8 cellular contexts compared by ENCODE assay signal in the genomic region with DNA sequence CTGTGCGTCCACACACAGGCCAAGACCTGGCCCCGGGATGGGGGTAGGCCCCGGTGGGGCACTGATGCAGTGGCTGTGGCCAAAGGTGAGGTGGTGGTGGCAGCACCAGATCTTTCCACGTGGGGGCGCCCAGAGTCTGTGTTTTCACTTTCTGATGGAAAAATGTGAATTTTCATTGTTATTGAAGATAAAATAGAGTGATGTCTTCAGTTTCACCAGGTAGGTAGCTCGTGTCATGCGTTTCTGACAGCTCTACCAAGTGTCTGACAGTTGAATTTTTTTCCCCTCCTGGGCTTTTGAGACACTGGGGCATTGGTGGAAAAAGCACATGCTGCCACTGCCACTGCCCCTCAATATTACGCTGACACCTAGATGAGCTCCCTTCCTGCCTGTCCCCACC. TPM values are rescaled to one million over a fixed set of nuclear protein-coding genes. Genes with fewer than 3 reads are reported as not detected.
DNase-seq lines count a peak whose midpoint lies in the region; ATAC-seq and TF ChIP-seq lines count a peak whose summit lies in the region.

No MANE protein-coding gene starts in this region.

- H3K36me3 Mint-ChIP-seq in CD4-positive, CD25-positive, alpha-beta regulatory T cell = peaks cover 11% of the 10 kb centered on the region
- H3K36me3 Mint-ChIP-seq in activated naive CD8-positive, alpha-beta T cell treated with anti-CD3 and anti-CD28 coated beads for 36 hours = peaks cover 19% of the 10 kb centered on the region

- no peaks in the 10 kb centered on the region for H3K4me1 ChIP-seq in CD4-positive, CD25-positive, alpha-beta regulatory T cell (ENCODE audit: control insufficient read depth, insufficient read depth, low read length, poor library complexity, severe bottlenecking)
- H3K4me1 ChIP-seq in right atrium auricular region = no peaks in the 10 kb centered on the region

- DNase-seq in CD4-positive, CD25-positive, alpha-beta regulatory T cell = peak; percentile 43 to 74 (median 57)
- DNase-seq in H7 (peak; percentile 95), SW480 (ENCODE audit: low spot score) (peak; percentile 13), right atrium auricular region (ENCODE audit: low spot score) (peak; percentile 62)
- DNase-seq in activated naive CD8-positive, alpha-beta T cell treated with anti-CD3 and anti-CD28 coated beads for 36 hours = peak; percentile 59
- peak; percentile 73 for DNase-seq in stimulated activated CD4-positive, alpha-beta T cell treated with anti-CD3 and anti-CD28 coated beads, Interleukin-12 subunit alpha, Interleukin-12 subunit beta, amount 100 ng/mL, for 4 hours

- H3K27ac Mint-ChIP-seq in CD4-positive, CD25-positive, alpha-beta regulatory T cell = peak overlapping the region in 1 of 3 donors; percentile 21
- H3K27ac Mint-ChIP-seq in activated naive CD8-positive, alpha-beta T cell treated with anti-CD3 and anti-CD28 coated beads for 36 hours = peak overlapping the region; percentile 20

- H3K9me3 Mint-ChIP-seq in CD4-positive, CD25-positive, alpha-beta regulatory T cell = no peaks in the 10 kb centered on the region
- no peaks in the 10 kb centered on the region for H3K9me3 Mint-ChIP-seq in activated naive CD8-positive, alpha-beta T cell treated with anti-CD3 and anti-CD28 coated beads for 36 hours

- H3K27me3 Mint-ChIP-seq in CD4-positive, CD25-positive, alpha-beta regulatory T cell = no peaks in the 10 kb centered on the region
- H3K27me3 Mint-ChIP-seq in activated naive CD8-positive, alpha-beta T cell treated with anti-CD3 and anti-CD28 coated beads for 36 hours = no peaks in the 10 kb centered on the region

- no peak overlapping the region for H3K27ac ChIP-seq in CD4-positive, CD25-positive, alpha-beta regulatory T cell (ENCODE audit: insufficient read depth, low read length, poor library complexity, severe bottlenecking)
- H3K27ac ChIP-seq in right atrium auricular region = no peak overlapping the region

- no peaks in the 10 kb centered on the region for H3K36me3 ChIP-seq in CD4-positive, CD25-positive, alpha-beta regulatory T cell (ENCODE audit: control insufficient read depth, insufficient read depth, low read length)
- H3K36me3 ChIP-seq in H7 (replicated peaks; ENCODE audit: control insufficient read depth, insufficient read depth, low read length) (peaks cover 49% of the 10 kb centered on the region), right atrium auricular region (no peaks in the 10 kb centered on the region)

- H3K4me3 ChIP-seq in CD4-positive, CD25-positive, alpha-beta regulatory T cell (ENCODE audit: low read depth, low read length) = no peak overlapping the region
- H3K4me3 ChIP-seq in H7 (ENCODE audit: insufficient read depth, low read depth, low read length) (no peak overlapping the region), right atrium auricular region (no peak overlapping the region)

- no peaks in the 10 kb centered on the region for H3K27me3 ChIP-seq in CD4-positive, CD25-positive, alpha-beta regulatory T cell (ENCODE audit: control insufficient read depth, insufficient read depth, low read length)
- H3K27me3 ChIP-seq in H7 (ENCODE audit: control insufficient read depth, insufficient read depth, low read length) = no peaks in the 10 kb centered on the region
- no peaks in the 10 kb centered on the region for H3K27me3 ChIP-seq in right atrium auricular region

- peak; percentile 59 to 66 for ATAC-seq in CD4-positive, CD25-positive, alpha-beta regulatory T cell (ENCODE audit: low read depth in 2 of 2)
- ATAC-seq in GM19397 (IDR thresholded peaks at IDR 0.05; ENCODE audit: unreplicated experiment) = no peak
- no peak for ATAC-seq in GM21737 (IDR thresholded peaks at IDR 0.05; ENCODE audit: unreplicated experiment)

- H3K4me1 Mint-ChIP-seq in CD4-positive, CD25-positive, alpha-beta regulatory T cell = peaks cover 0 to 6% (median 5%) of the 10 kb centered on the region in 4 donors
- no peaks in the 10 kb centered on the region for H3K4me1 Mint-ChIP-seq in activated naive CD8-positive, alpha-beta T cell treated with anti-CD3 and anti-CD28 coated beads for 36 hours

- no peaks in the 10 kb centered on the region for H3K9me3 ChIP-seq in CD4-positive, CD25-positive, alpha-beta regulatory T cell (ENCODE audit: control insufficient read depth in 2 of 2, low read length in 2 of 2)
- no peaks in the 10 kb centered on the region for H3K9me3 ChIP-seq in right atrium auricular region

- H3K4me3 Mint-ChIP-seq in CD4-positive, CD25-positive, alpha-beta regulatory T cell = no peak overlapping the region
- H3K4me3 Mint-ChIP-seq in activated naive CD8-positive, alpha-beta T cell treated with anti-CD3 and anti-CD28 coated beads for 36 hours = no peak overlapping the region

- peak; percentile 86 to 93 for TF ChIP-seq CTCF in right atrium auricular region (IDR thresholded peaks at IDR 0.05)

RNA-seq across cellular contexts. Expression of a gene that starts 40.0 kb away (rescaled TPM):
- 58.1 TPM for total RNA-seq in CD4-positive, CD25-positive, alpha-beta regulatory T cell
- polyA plus RNA-seq in CD4-positive, CD25-positive, alpha-beta regulatory T cell = 100 to 1,000 TPM in 1 of 4 donors, 10 to 100 TPM in 3; 89.8 to 102 (median 95.6) TPM
- total RNA-seq in H7 (2014; rRNA removed; shearing (Covaris generic)) = 48.7 and 52.9 TPM in 2 replicates
- 100 to 1,000 TPM; 114 to 118 TPM for total RNA-seq in activated naive CD8-positive, alpha-beta T cell treated with anti-CD3 and anti-CD28 coated beads for 36 hours
- 10 to 100 TPM; 21.9 to 22.1 TPM for total RNA-seq in right atrium auricular region

RNA-seq across cellular contexts. Expression of a gene that starts 49.6 kb away (rescaled TPM):
- total RNA-seq in CD4-positive, CD25-positive, alpha-beta regulatory T cell = 23.7 TPM
- 1 to 10 TPM; 1.0 to 3.3 (median 1.9) TPM for polyA plus RNA-seq in CD4-positive, CD25-positive, alpha-beta regulatory T cell
- 144 and 157 TPM in 2 replicates for total RNA-seq in H7 (2014; rRNA removed; shearing (Covaris generic))
- total RNA-seq in activated naive CD8-positive, alpha-beta T cell treated with anti-CD3 and anti-CD28 coated beads for 36 hours = 10 to 100 TPM; 42.3 to 47.7 TPM
- 1 to 10 TPM; 2.2 to 3.6 TPM for total RNA-seq in right atrium auricular region

RNA-seq across cellular contexts. Expression of a gene that starts 57.9 kb away (rescaled TPM):
- 33.5 TPM for total RNA-seq in CD4-positive, CD25-positive, alpha-beta regulatory T cell
- 10 to 100 TPM; 59.6 to 68.2 (median 61.4) TPM for polyA plus RNA-seq in CD4-positive, CD25-positive, alpha-beta regulatory T cell
- 74.1 and 94.6 TPM in 2 replicates for total RNA-seq in H7 (2014; rRNA removed; shearing (Covaris generic))
- 10 to 100 TPM; 43.4 to 44.8 TPM for total RNA-seq in activated naive CD8-positive, alpha-beta T cell treated with anti-CD3 and anti-CD28 coated beads for 36 hours
- total RNA-seq in right atrium auricular region = 10 to 100 TPM; 36.8 to 38.2 TPM

Comparison
In these comparisons a context has a peak if more than half of its experiments do, and no peak if none do; other contexts are left out.
1. ATAC-seq: peak in CD4-positive, CD25-positive, alpha-beta regulatory T cell (2 of 2); none in GM19397 (single experiment) and GM21737 (single experiment).
2. DNase-seq: peak in every context shown above with its lines; median percentile 95 in H7; 73 in stimulated activated CD4-positive, alpha-beta T cell treated with anti-CD3 and anti-CD28 coated beads, Interleukin-12 subunit alpha, Interleukin-12 subunit beta, amount 100 ng/mL, for 4 hours; 62 in right atrium auricular region; 59 in activated naive CD8-positive, alpha-beta T cell treated with anti-CD3 and anti-CD28 coated beads for 36 hours; 57 in CD4-positive, CD25-positive, alpha-beta regulatory T cell; 13 in SW480.